ENCODE assay signal across 20 cellular contexts in the genomic region with DNA sequence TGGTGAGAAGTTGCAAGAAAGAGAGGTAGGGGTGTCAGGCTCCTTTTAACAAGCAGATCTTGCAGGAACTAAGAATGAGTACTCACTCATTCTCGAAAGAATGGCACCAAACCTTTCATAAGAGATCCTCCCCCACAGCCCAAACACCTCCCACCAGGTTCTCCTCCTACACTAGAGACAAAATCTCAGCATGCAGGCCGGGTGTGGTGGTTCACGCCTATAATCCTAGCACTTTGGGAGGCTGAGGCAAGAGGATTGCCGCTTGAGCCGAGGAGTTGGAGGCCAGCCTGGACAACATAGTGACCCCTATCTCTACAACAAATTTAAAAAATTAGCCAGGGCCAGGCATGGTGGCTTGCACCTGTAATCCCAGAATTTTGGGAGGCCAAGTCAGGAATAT. TPM values are rescaled to one million over a fixed set of nuclear protein-coding genes. Genes with fewer than 3 reads are reported as not detected.
DNase-seq lines count a peak whose midpoint lies in the region; ATAC-seq and TF ChIP-seq lines count a peak whose summit lies in the region.
"Had no signal": no experiment of that assay in that cellular context is flagged by ENCODE, and none has a peak within 500 bp of the region (broad histone marks: within the 10 kb centered on the region; RNA-seq: fewer than 3 reads in every experiment).

No MANE protein-coding gene starts in this region.

- H3K4me1 Mint-ChIP-seq in T-helper 1 cell treated with Interleukin-12 subunit alpha and Interleukin-12 subunit beta and Interleukin-4 antibody, amounts not matched to agents 30 μg/mL and 1 μg/mL, for 36 hours (ENCODE audit: low read depth) = peaks cover 70% of the 10 kb centered on the region
- H3K4me1 Mint-ChIP-seq in activated CD4-positive, alpha-beta memory T cell treated with anti-CD3 and anti-CD28 coated beads, Interleukin-2, amount 10 ng/mL, durations not matched to agents 7 days and 5 days = peaks cover 93% of the 10 kb centered on the region
- H3K4me1 Mint-ChIP-seq in activated CD4-positive, alpha-beta memory T cell treated with anti-CD3 and anti-CD28 coated beads for 36 hours (ENCODE audit: low read depth) = peaks cover 60% of the 10 kb centered on the region
- H3K4me1 Mint-ChIP-seq in activated naive CD8-positive, alpha-beta T cell treated with anti-CD3 and anti-CD28 coated beads, Interleukin-2, amount 10 ng/mL, durations not matched to agents 7 days and 5 days = peaks cover 67% of the 10 kb centered on the region
- peaks cover 46% of the 10 kb centered on the region for H3K4me1 Mint-ChIP-seq in activated naive CD8-positive, alpha-beta T cell treated with anti-CD3 and anti-CD28 coated beads for 36 hours
- H3K4me1 Mint-ChIP-seq: B cell had no signal

- no peaks in the 10 kb centered on the region for H3K27me3 ChIP-seq in sigmoid colon
- H3K27me3 ChIP-seq: BLaER1 had no signal

- no peaks in the 10 kb centered on the region for H3K27me3 Mint-ChIP-seq in T-helper 1 cell treated with Interleukin-12 subunit alpha and Interleukin-12 subunit beta and Interleukin-4 antibody, amounts not matched to agents 30 μg/mL and 1 μg/mL, for 36 hours (ENCODE audit: low read depth)
- H3K27me3 Mint-ChIP-seq in activated CD4-positive, alpha-beta memory T cell treated with anti-CD3 and anti-CD28 coated beads, Interleukin-2, amount 10 ng/mL, durations not matched to agents 7 days and 5 days = no peaks in the 10 kb centered on the region
- H3K27me3 Mint-ChIP-seq in activated CD4-positive, alpha-beta memory T cell treated with anti-CD3 and anti-CD28 coated beads for 36 hours = no peaks in the 10 kb centered on the region
- no peaks in the 10 kb centered on the region for H3K27me3 Mint-ChIP-seq in activated naive CD8-positive, alpha-beta T cell treated with anti-CD3 and anti-CD28 coated beads, Interleukin-2, amount 10 ng/mL, durations not matched to agents 7 days and 5 days
- H3K27me3 Mint-ChIP-seq in activated naive CD8-positive, alpha-beta T cell treated with anti-CD3 and anti-CD28 coated beads for 36 hours = no peaks in the 10 kb centered on the region
- H3K27me3 Mint-ChIP-seq: B cell; CD4-positive, CD25-positive, alpha-beta regulatory T cell had no signal

- H3K9me3 Mint-ChIP-seq in T-helper 1 cell treated with Interleukin-12 subunit alpha and Interleukin-12 subunit beta and Interleukin-4 antibody, amounts not matched to agents 30 μg/mL and 1 μg/mL, for 36 hours = peaks cover 4% of the 10 kb centered on the region
- H3K9me3 Mint-ChIP-seq in activated CD4-positive, alpha-beta memory T cell treated with anti-CD3 and anti-CD28 coated beads, Interleukin-2, amount 10 ng/mL, durations not matched to agents 7 days and 5 days = peaks cover 14% of the 10 kb centered on the region
- H3K9me3 Mint-ChIP-seq in activated CD4-positive, alpha-beta memory T cell treated with anti-CD3 and anti-CD28 coated beads for 36 hours = peaks cover 2% of the 10 kb centered on the region
- H3K9me3 Mint-ChIP-seq in activated naive CD8-positive, alpha-beta T cell treated with anti-CD3 and anti-CD28 coated beads, Interleukin-2, amount 10 ng/mL, durations not matched to agents 7 days and 5 days = peaks cover 2% of the 10 kb centered on the region
- peaks cover 3% of the 10 kb centered on the region for H3K9me3 Mint-ChIP-seq in activated naive CD8-positive, alpha-beta T cell treated with anti-CD3 and anti-CD28 coated beads for 36 hours
- H3K9me3 Mint-ChIP-seq: CD8-positive, alpha-beta T cell; HFFc6 had no signal

- CTCF ChIA-PET in activated CD4-positive, alpha-beta memory T cell treated with anti-CD3 and anti-CD28 coated beads, Interleukin-2, amount 10 ng/mL, durations not matched to agents 7 days and 5 days (lab: Charles Lee) = interaction anchor here (2.8 kb wide), 1 partner anchor 10 kb away, joined by 20 read pairs; no protein-coding TSS in a partner anchor
- CTCF ChIA-PET in activated CD4-positive, alpha-beta memory T cell treated with anti-CD3 and anti-CD28 coated beads for 36 hours (lab: Charles Lee) = no interaction called here

- intact Hi-C loops in activated CD4-positive, alpha-beta memory T cell treated with anti-CD3 and anti-CD28 coated beads for 36 hours (cut with micrococcal nuclease) = no loop called here
- intact Hi-C loops in sigmoid colon (cut with DNase I) = no loop called here

- DNase-seq in T-helper 1 cell (no peak), sigmoid colon (peak; percentile 13), NCI-H1092 treated with DMSO at 0.1 percent for 48 hours (lab: John Stamatoyannopoulos, UW) (no peak)
- no peak for DNase-seq in activated CD4-positive, alpha-beta memory T cell treated with anti-CD3 and anti-CD28 coated beads, Interleukin-2, amount 10 ng/mL, durations not matched to agents 7 days and 5 days
- DNase-seq in activated CD4-positive, alpha-beta memory T cell treated with anti-CD3 and anti-CD28 coated beads for 36 hours = no peak
- DNase-seq in activated naive CD8-positive, alpha-beta T cell treated with anti-CD3 and anti-CD28 coated beads, Interleukin-2, amount 10 ng/mL, durations not matched to agents 7 days and 5 days = no peak
- DNase-seq in activated naive CD8-positive, alpha-beta T cell treated with anti-CD3 and anti-CD28 coated beads for 36 hours = no peak
- DNase-seq: Caco-2; CD4-positive, CD25-positive, alpha-beta regulatory T cell; CD8-positive, alpha-beta T cell; DMS153; DND-41; GOT3; HFFc6 had no signal

- H3K36me3 ChIP-seq in sigmoid colon = no peaks in the 10 kb centered on the region

- ATAC-seq in activated naive CD8-positive, alpha-beta T cell treated with anti-CD3 and anti-CD28 coated beads, Interleukin-2, amount 10 ng/mL, durations not matched to agents 7 days and 5 days (ENCODE audit: low read depth) = no peak
- ATAC-seq: CD8-positive, alpha-beta T cell had no signal

- no peak overlapping the region for H3K4me3 ChIP-seq in sigmoid colon
- H3K4me3 ChIP-seq: BLaER1, HAP-1 had no signal

- H3K36me3 Mint-ChIP-seq in T-helper 1 cell treated with Interleukin-12 subunit alpha and Interleukin-12 subunit beta and Interleukin-4 antibody, amounts not matched to agents 30 μg/mL and 1 μg/mL, for 36 hours (ENCODE audit: low read depth) = peaks cover 71% of the 10 kb centered on the region
- H3K36me3 Mint-ChIP-seq in activated CD4-positive, alpha-beta memory T cell treated with anti-CD3 and anti-CD28 coated beads, Interleukin-2, amount 10 ng/mL, durations not matched to agents 7 days and 5 days (ENCODE audit: low read depth) = peaks cover 86% of the 10 kb centered on the region
- H3K36me3 Mint-ChIP-seq in activated CD4-positive, alpha-beta memory T cell treated with anti-CD3 and anti-CD28 coated beads for 36 hours = peaks cover 33% of the 10 kb centered on the region
- peaks cover 44% of the 10 kb centered on the region for H3K36me3 Mint-ChIP-seq in activated naive CD8-positive, alpha-beta T cell treated with anti-CD3 and anti-CD28 coated beads, Interleukin-2, amount 10 ng/mL, durations not matched to agents 7 days and 5 days
- peaks cover 28% of the 10 kb centered on the region for H3K36me3 Mint-ChIP-seq in activated naive CD8-positive, alpha-beta T cell treated with anti-CD3 and anti-CD28 coated beads for 36 hours

- no peaks in the 10 kb centered on the region for H3K4me1 ChIP-seq in sigmoid colon
- H3K4me1 ChIP-seq: Caco-2 had no signal

- POLR2A ChIA-PET in activated CD4-positive, alpha-beta memory T cell treated with anti-CD3 and anti-CD28 coated beads, Interleukin-2, amount 10 ng/mL, durations not matched to agents 7 days and 5 days (lab: Charles Lee) = interaction anchor here (2.3 to 12.2 kb wide), 2 partner anchors 10 kb away, joined by 10 to 147 read pairs; no protein-coding TSS in a partner anchor
- POLR2A ChIA-PET in activated CD4-positive, alpha-beta memory T cell treated with anti-CD3 and anti-CD28 coated beads for 36 hours (lab: Charles Lee) = no interaction called here
- POLR2A ChIA-PET in activated naive CD8-positive, alpha-beta T cell treated with anti-CD3 and anti-CD28 coated beads, Interleukin-2, amount 10 ng/mL, durations not matched to agents 7 days and 5 days (lab: Charles Lee) = no interaction called here

- no peak overlapping the region for H3K4me3 Mint-ChIP-seq in T-helper 1 cell treated with Interleukin-12 subunit alpha and Interleukin-12 subunit beta and Interleukin-4 antibody, amounts not matched to agents 30 μg/mL and 1 μg/mL, for 36 hours
- no peak overlapping the region for H3K4me3 Mint-ChIP-seq in activated CD4-positive, alpha-beta memory T cell treated with anti-CD3 and anti-CD28 coated beads, Interleukin-2, amount 10 ng/mL, durations not matched to agents 7 days and 5 days
- H3K4me3 Mint-ChIP-seq in activated CD4-positive, alpha-beta memory T cell treated with anti-CD3 and anti-CD28 coated beads for 36 hours = no peak overlapping the region
- H3K4me3 Mint-ChIP-seq in activated naive CD8-positive, alpha-beta T cell treated with anti-CD3 and anti-CD28 coated beads, Interleukin-2, amount 10 ng/mL, durations not matched to agents 7 days and 5 days = no peak overlapping the region
- H3K4me3 Mint-ChIP-seq in activated naive CD8-positive, alpha-beta T cell treated with anti-CD3 and anti-CD28 coated beads for 36 hours = no peak overlapping the region
- H3K4me3 Mint-ChIP-seq: B cell; CD4-positive, CD25-positive, alpha-beta regulatory T cell; CD8-positive, alpha-beta T cell; HFFc6 had no signal

- no peak for TF ChIP-seq EP300 in sigmoid colon (IDR thresholded peaks at IDR 0.05)

- WGBS in sigmoid colon, 2 donors = 92 to 94% methylated on average over 5 of the region's 5 CpGs

- no peak for TF ChIP-seq POLR2A in sigmoid colon (IDR thresholded peaks at IDR 0.05)

- H3K9me3 ChIP-seq in sigmoid colon = no peaks in the 10 kb centered on the region

- no peak for TF ChIP-seq CTCF in sigmoid colon (IDR thresholded peaks at IDR 0.05)

- H3K27ac ChIP-seq in sigmoid colon = no peak overlapping the region
- H3K27ac ChIP-seq: 22Rv1, BLaER1, C4-2B had no signal

- H3K27ac Mint-ChIP-seq in T-helper 1 cell treated with Interleukin-12 subunit alpha and Interleukin-12 subunit beta and Interleukin-4 antibody, amounts not matched to agents 30 μg/mL and 1 μg/mL, for 36 hours = peak overlapping the region; percentile 68
- peak overlapping the region; percentile 55 for H3K27ac Mint-ChIP-seq in activated CD4-positive, alpha-beta memory T cell treated with anti-CD3 and anti-CD28 coated beads, Interleukin-2, amount 10 ng/mL, durations not matched to agents 7 days and 5 days
- H3K27ac Mint-ChIP-seq in activated CD4-positive, alpha-beta memory T cell treated with anti-CD3 and anti-CD28 coated beads for 36 hours = no peak overlapping the region
- peak overlapping the region; percentile 15 for H3K27ac Mint-ChIP-seq in activated naive CD8-positive, alpha-beta T cell treated with anti-CD3 and anti-CD28 coated beads, Interleukin-2, amount 10 ng/mL, durations not matched to agents 7 days and 5 days
- H3K27ac Mint-ChIP-seq in activated naive CD8-positive, alpha-beta T cell treated with anti-CD3 and anti-CD28 coated beads for 36 hours = no peak overlapping the region
- H3K27ac Mint-ChIP-seq: B cell; CD4-positive, CD25-positive, alpha-beta regulatory T cell; CD8-positive, alpha-beta T cell; HFFc6 had no signal

RNA-seq across cellular contexts. Expression of a gene that starts 11.1 kb away (rescaled TPM):
- total RNA-seq in activated CD4-positive, alpha-beta memory T cell treated with anti-CD3 and anti-CD28 coated beads, Interleukin-2, amount 10 ng/mL, durations not matched to agents 7 days and 5 days = 10 to 100 TPM; 91.6 to 91.8 TPM
- total RNA-seq in activated CD4-positive, alpha-beta memory T cell treated with anti-CD3 and anti-CD28 coated beads for 36 hours = 10 to 100 TPM; 36.8 to 39.0 TPM
- 10 to 100 TPM; 30.3 to 36.2 TPM for total RNA-seq in activated naive CD8-positive, alpha-beta T cell treated with anti-CD3 and anti-CD28 coated beads, Interleukin-2, amount 10 ng/mL, durations not matched to agents 7 days and 5 days
- 10 to 100 TPM; 20.3 to 20.6 TPM for total RNA-seq in activated naive CD8-positive, alpha-beta T cell treated with anti-CD3 and anti-CD28 coated beads for 36 hours
- total RNA-seq in sigmoid colon = 1 to 10 TPM; 2.3 to 5.0 (median 3.8) TPM
- polyA plus RNA-seq in sigmoid colon = 1 to 10 TPM; 1.8 to 4.9 (median 3.5) TPM

Comparison
In these comparisons a context has a peak if more than half of its experiments do, and no peak if none do; other contexts are left out.
1. H3K27ac Mint-ChIP-seq: peak in T-helper 1 cell treated with Interleukin-12 subunit alpha and Interleukin-12 subunit beta and Interleukin-4 antibody, amounts not matched to agents 30 μg/mL and 1 μg/mL, for 36 hours (single experiment), activated CD4-positive, alpha-beta memory T cell treated with anti-CD3 and anti-CD28 coated beads, Interleukin-2, amount 10 ng/mL, durations not matched to agents 7 days and 5 days (single experiment) and activated naive CD8-positive, alpha-beta T cell treated with anti-CD3 and anti-CD28 coated beads, Interleukin-2, amount 10 ng/mL, durations not matched to agents 7 days and 5 days (single experiment); none in activated CD4-positive, alpha-beta memory T cell treated with anti-CD3 and anti-CD28 coated beads for 36 hours (single experiment) and activated naive CD8-positive, alpha-beta T cell treated with anti-CD3 and anti-CD28 coated beads for 36 hours (single experiment).